Comparison of ENCODE assay signal across 9 cellular contexts in genomic region chr9:2158729-2159128, GRCh38.
DNase-seq lines count a peak whose midpoint lies in the region; ATAC-seq, FAIRE-seq and TF ChIP-seq lines count a peak whose summit lies in the region.
"Had no signal": no experiment of that assay in that cellular context is flagged by ENCODE, and none has a peak within 500 bp of the region (broad histone marks: within the 10 kb centered on the region; RNA-seq: fewer than 3 reads in every experiment).

No MANE protein-coding gene starts in this region.

- peak overlapping the region; percentile 90 to 91 for H3K27ac Mint-ChIP-seq in natural killer cell treated with Interleukin-12 subunit alpha and Interleukin-12 subunit beta and Interleukin-15 and Interleukin-18, amount 100 ng/mL, for 72 hours

- peak overlapping the region; percentile 84 for H3K4me3 Mint-ChIP-seq in natural killer cell treated with Interleukin-12 subunit alpha and Interleukin-12 subunit beta and Interleukin-15 and Interleukin-18, amount 100 ng/mL, for 72 hours

- no peaks in the 10 kb centered on the region for H3K36me3 Mint-ChIP-seq in natural killer cell treated with Interleukin-12 subunit alpha and Interleukin-12 subunit beta and Interleukin-15 and Interleukin-18, amount 100 ng/mL, for 72 hours

- no peak for FAIRE-seq in urothelium cell line (lab: Jason Lieb, UNC)

- intact Hi-C loops in colonic mucosa (cut with DNase I), result no loop called here
- intact Hi-C loops in posterior vena cava (cut with DNase I), result loop anchor here in 1 of 2 donors (5.0 kb wide), 1 partner anchor 34 kb away; no protein-coding TSS in a partner anchor

- H3K4me1 ChIP-seq in Karpas-422 (ENCODE audit: low read length) (peaks cover 71% of the 10 kb centered on the region), colonic mucosa (peaks cover 3% of the 10 kb centered on the region)

- POLR2A ChIA-PET in AG04450 (lab: Yijun Ruan, JAX), result no interaction called here

- peak overlapping the region; percentile 85 for H3K4me2 ChIP-seq in Karpas-422 (ENCODE audit: low read depth, low read length, poor library complexity, severe bottlenecking)

- no peaks in the 10 kb centered on the region for H3K9me2 ChIP-seq in Karpas-422 (replicated peaks; ENCODE audit: insufficient read depth, low read length)

- CTCF ChIA-PET in AG04450 (lab: Charles Lee), result interaction anchor here (1.1 to 4.7 kb wide), 3 partner anchors 12 to 26 kb away, joined by 3 to 22 read pairs (median 4); no protein-coding TSS in a partner anchor

- no peaks in the 10 kb centered on the region for H3K27me3 Mint-ChIP-seq in natural killer cell treated with Interleukin-12 subunit alpha and Interleukin-12 subunit beta and Interleukin-15 and Interleukin-18, amount 100 ng/mL, for 72 hours

- H3K27me3 ChIP-seq in AG04450 (ENCODE audit: control insufficient read depth, insufficient read depth, low read length), result no peaks in the 10 kb centered on the region
- no peaks in the 10 kb centered on the region for H3K27me3 ChIP-seq in Karpas-422 (ENCODE audit: low read length)
- no peaks in the 10 kb centered on the region for H3K27me3 ChIP-seq in colonic mucosa

- no peak for DNase-seq in AG04450 (ENCODE audit: low read depth, low spot score)
- peak; percentile 55 for DNase-seq in Karpas-422
- DNase-seq in colonic mucosa, result no peak
- DNase-seq in natural killer cell treated with Interleukin-12 subunit alpha and Interleukin-12 subunit beta and Interleukin-15 and Interleukin-18, amount 100 ng/mL, for 72 hours (ENCODE audit: low spot score), result no peak
- no peak for DNase-seq in GM03348 (ENCODE audit: low spot score)
- no peak for DNase-seq in urothelium cell line (ENCODE audit: low spot score)
- DNase-seq in posterior vena cava (ENCODE audit: low spot score), result no peak
- DNase-seq: NCI-H526 treated with DMSO at 0.1 percent for 48 hours had no signal

- ATAC-seq in natural killer cell treated with Interleukin-12 subunit alpha and Interleukin-12 subunit beta and Interleukin-15 and Interleukin-18, amount 100 ng/mL, for 72 hours, result no peak
- no peak for ATAC-seq in HG03139 (IDR thresholded peaks at IDR 0.05; ENCODE audit: unreplicated experiment)

- H3K9ac ChIP-seq in Karpas-422 (ENCODE audit: low read length) (peak overlapping the region; percentile 74), colonic mucosa (ENCODE audit: low read depth in 2 of 2, low read length in 2 of 2) (no peak overlapping the region)

- peak overlapping the region; percentile 64 for H3K4me3 ChIP-seq in AG04450 (ENCODE audit: low read depth, low read length)
- peak overlapping the region; percentile 69 for H3K4me3 ChIP-seq in Karpas-422 (ENCODE audit: low read length)
- H3K4me3 ChIP-seq in colonic mucosa, result peak overlapping the region; percentile 38

- no peaks in the 10 kb centered on the region for H3K9me3 Mint-ChIP-seq in natural killer cell treated with Interleukin-12 subunit alpha and Interleukin-12 subunit beta and Interleukin-15 and Interleukin-18, amount 100 ng/mL, for 72 hours

- H2AFZ ChIP-seq in Karpas-422 (ENCODE audit: low read length), result no peak overlapping the region

- peaks cover 45 to 70% of the 10 kb centered on the region in 2 donors for H3K4me1 Mint-ChIP-seq in natural killer cell treated with Interleukin-12 subunit alpha and Interleukin-12 subunit beta and Interleukin-15 and Interleukin-18, amount 100 ng/mL, for 72 hours (ENCODE audit: low read depth in 2 of 2)

- no peaks in the 10 kb centered on the region for H3K36me3 ChIP-seq in Karpas-422 (ENCODE audit: insufficient read depth, low read length)
- H3K36me3 ChIP-seq in colonic mucosa, result peaks cover 4% of the 10 kb centered on the region

- H3K9me3 ChIP-seq in AG04450 (ENCODE audit: control insufficient read depth, insufficient read depth, low read length) (no peaks in the 10 kb centered on the region), Karpas-422 (ENCODE audit: low read length) (no peaks in the 10 kb centered on the region), colonic mucosa (no peaks in the 10 kb centered on the region)

- peaks cover 37% of the 10 kb centered on the region for H3K79me2 ChIP-seq in Karpas-422 (ENCODE audit: low read length)

- no peak for TF ChIP-seq CTCF in AG04450 (IDR thresholded peaks at IDR 0.05; ENCODE audit: low read depth, low read length)
- TF ChIP-seq CTCF in colonic mucosa (IDR thresholded peaks at IDR 0.05), result no peak

- H3K27ac ChIP-seq in AG04450 (ENCODE audit: low read depth, low read length) (peak overlapping the region; percentile 76), Karpas-422 (ENCODE audit: low read length) (peak overlapping the region; percentile 95), colonic mucosa (peak overlapping the region; percentile 26)

- H4K20me1 ChIP-seq in Karpas-422 (ENCODE audit: insufficient read depth, low read depth, low read length), result no peaks in the 10 kb centered on the region

Comparison
In these comparisons a context has a peak if more than half of its experiments do, and no peak if none do; other contexts are left out.
1. H3K27ac ChIP-seq: peak in every context shown above with its lines; median percentile 95 in Karpas-422; 76 in AG04450; 26 in colonic mucosa.